16 cellular contexts compared by ENCODE assay signal in genomic region chr17:4520060-4520880, GRCh38. TPM values are rescaled to one million over a fixed set of nuclear protein-coding genes. Genes with fewer than 3 reads are reported as not detected.
DNase-seq lines count a peak whose midpoint lies in the region; ATAC-seq and TF ChIP-seq lines count a peak whose summit lies in the region.
"Had no signal": no experiment of that assay in that cellular context is flagged by ENCODE, and none has a peak within 500 bp of the region (broad histone marks: within the 10 kb centered on the region; RNA-seq: fewer than 3 reads in every experiment).

No MANE protein-coding gene starts in this region.

- H3K4me1 Mint-ChIP-seq in brain: peaks cover 24% of the 10 kb centered on the region
- H3K4me1 Mint-ChIP-seq: naive thymus-derived CD8-positive, alpha-beta T cell had no signal

- intact Hi-C loops in gastrocnemius medialis (cut with DNase I; ENCODE audit: low total_unique reads): no loop called here

- H3K27me3 ChIP-seq in BLaER1: no peaks in the 10 kb centered on the region
- H3K27me3 ChIP-seq in gastrocnemius medialis: no peaks in the 10 kb centered on the region
- H3K27me3 ChIP-seq: tibial artery had no signal

- H3K9me3 ChIP-seq in BLaER1 (no peaks in the 10 kb centered on the region), gastrocnemius medialis (no peaks in the 10 kb centered on the region)
- H3K9me3 ChIP-seq: tibial artery had no signal

- H3K4me2 ChIP-seq in BLaER1: peak overlapping the region; percentile 90

- H3K4me1 ChIP-seq in BLaER1 (peaks cover 91% of the 10 kb centered on the region), gastrocnemius medialis (peaks cover 0 to 2% of the 10 kb centered on the region in 2 donors)

- H3K36me3 Mint-ChIP-seq in brain: peaks cover 6% of the 10 kb centered on the region
- H3K36me3 Mint-ChIP-seq: naive thymus-derived CD8-positive, alpha-beta T cell had no signal

- in situ Hi-C loops in gastrocnemius medialis (cut with MboI; ENCODE audit: low sequenced_read_pairs in 4 of 4): no loop called here

- H3K4me3 ChIP-seq in BLaER1 (no peak overlapping the region), gastrocnemius medialis (no peak overlapping the region)
- H3K4me3 ChIP-seq: SK-N-MC, tibial artery had no signal

- DNase-seq in left lobe of liver (ENCODE audit: low spot score) (no peak), gastrocnemius medialis (no peak), Ammon's horn (ENCODE audit: low spot score) (no peak), LoVo (ENCODE audit: low spot score) (no peak)
- DNase-seq in central memory CD4-positive, alpha-beta T cell: no peak
- DNase-seq: naive thymus-derived CD8-positive, alpha-beta T cell; NCI-H2171; NK-92 treated with Interleukin-12 subunit alpha and Interleukin-12 subunit beta, amount 100 ng/mL, for 24 hours; small intestine had no signal

- peaks cover 0 to 5% (median 0%) of the 10 kb centered on the region in 5 experiments for H3K9me3 Mint-ChIP-seq in brain
- H3K9me3 Mint-ChIP-seq: naive thymus-derived CD8-positive, alpha-beta T cell had no signal

- TF ChIP-seq CTCF in brain (conservative IDR thresholded peaks at IDR 0.05): no peak
- no peak for TF ChIP-seq CTCF in gastrocnemius medialis (IDR thresholded peaks at IDR 0.05 in 4 of 5, conservative IDR thresholded peaks at IDR 0.05 in 1 of 5)

- peak overlapping the region; percentile 95 for H3K27ac ChIP-seq in BLaER1
- H3K27ac ChIP-seq in gastrocnemius medialis: peak overlapping the region; percentile 53 to 82 (median 74)
- H3K27ac ChIP-seq: SK-N-MC had no signal

- H3K9ac ChIP-seq in BLaER1: peak overlapping the region; percentile 81

- TF ChIP-seq POLR2A in gastrocnemius medialis (IDR thresholded peaks at IDR 0.05): no peak

- H3K27ac Mint-ChIP-seq in brain: peak overlapping the region in 3 of 5 experiments; percentile 38 to 89 (median 70)

- no peaks in the 10 kb centered on the region for H3K27me3 Mint-ChIP-seq in brain

- no peaks in the 10 kb centered on the region for H3K36me3 ChIP-seq in BLaER1
- H3K36me3 ChIP-seq in gastrocnemius medialis: no peaks in the 10 kb centered on the region
- H3K36me3 ChIP-seq: tibial artery had no signal

- H4K20me1 ChIP-seq in BLaER1: no peaks in the 10 kb centered on the region

- ATAC-seq in left lobe of liver (peak; percentile 44), gastrocnemius medialis (no peak), GM18517 (IDR thresholded peaks at IDR 0.05; ENCODE audit: unreplicated experiment) (no peak)
- ATAC-seq: naive thymus-derived CD8-positive, alpha-beta T cell had no signal

- peak overlapping the region in 1 of 5 experiments; percentile 10 for H3K4me3 Mint-ChIP-seq in brain
- H3K4me3 Mint-ChIP-seq: naive thymus-derived CD8-positive, alpha-beta T cell had no signal

RNA-seq across cellular contexts. Expression of gene SPNS2, which starts 21.6 kb away (rescaled TPM):
- 17.9 TPM for polyA plus RNA-seq in brain (ENCODE audit: insufficient read depth, low read depth, low replicate concordance)
- total RNA-seq in left lobe of liver: 11.4 TPM
- 1 to 10 TPM; 2.7 to 6.2 (median 4.2) TPM for total RNA-seq in gastrocnemius medialis
- polyA plus RNA-seq: AG04450 had no signal

RNA-seq across cellular contexts. Expression of gene MYBBP1A, which starts 34.9 kb away (rescaled TPM):
- 35.0 TPM for polyA plus RNA-seq in brain (ENCODE audit: insufficient read depth, low read depth, low replicate concordance)
- total RNA-seq in left lobe of liver (18.5 TPM), gastrocnemius medialis (10 to 100 TPM; 42.5 to 60.2 (median 48.9) TPM)

RNA-seq across cellular contexts. Expression of gene GGT6, which starts 40.1 kb away (rescaled TPM):
- polyA plus RNA-seq in brain (ENCODE audit: insufficient read depth, low read depth, low replicate concordance): 0.17 TPM
- total RNA-seq in left lobe of liver (0.35 TPM), gastrocnemius medialis (under 1 TPM in 1 of 4 donors, not detected in 3; 0.63 TPM)
- total RNA-seq: chondrocyte; naive thymus-derived CD8-positive, alpha-beta T cell had no signal
- polyA plus RNA-seq: AG04450; naive thymus-derived CD8-positive, alpha-beta T cell had no signal
